Comparison of ENCODE assay signal across 35 cellular contexts in the genomic region with DNA sequence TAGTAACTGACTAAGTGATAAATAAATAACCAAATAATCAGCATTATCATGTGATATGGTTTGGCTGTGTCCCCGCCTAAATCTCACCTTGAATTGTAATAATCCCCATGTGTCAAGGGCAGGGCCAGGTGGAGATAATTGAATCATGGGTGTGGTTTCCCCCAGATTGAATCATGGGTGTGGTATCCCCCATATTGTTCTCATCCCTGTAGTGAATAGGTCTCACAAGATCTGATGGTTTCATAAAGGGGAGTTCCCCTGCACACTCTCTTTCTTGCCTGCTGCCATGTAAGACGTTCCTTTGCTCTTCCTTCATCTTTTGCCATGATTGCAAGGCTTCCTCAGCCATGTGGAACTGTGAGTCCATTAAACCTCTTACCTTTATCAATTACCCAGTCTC.
"Had no signal": no experiment of that assay in that cellular context is flagged by ENCODE, and none has a peak within 500 bp of the region (broad histone marks: within the 10 kb centered on the region; RNA-seq: fewer than 3 reads in every experiment).

No MANE protein-coding gene starts in this region.

- H3K4me1 Mint-ChIP-seq: activated B cell treated with CpG ODN at 0.5 μM for 24 hours; activated CD4-positive, alpha-beta memory T cell treated with anti-CD3 and anti-CD28 coated beads, Interleukin-2, amount 10 ng/mL, durations not matched to agents 7 days and 5 days; activated CD4-positive, alpha-beta T cell treated with anti-CD3 and anti-CD28 coated beads, Interleukin-2, amount 10 ng/mL, durations not matched to agents 24 days and 14 days; activated naive CD8-positive, alpha-beta T cell treated with anti-CD3 and anti-CD28 coated beads for 36 hours; activated naive CD8-positive, alpha-beta T cell treated with anti-CD3 and anti-CD28 coated beads, Interleukin-2, amount 50 U/mL, for 24 hours; endodermal cell had no signal

- DNase-seq: activated B cell treated with CpG ODN at 0.5 μM for 24 hours; activated CD4-positive, alpha-beta memory T cell treated with anti-CD3 and anti-CD28 coated beads, Interleukin-2, amount 10 ng/mL, durations not matched to agents 7 days and 5 days; activated CD4-positive, alpha-beta T cell treated with anti-CD3 and anti-CD28 coated beads, Interleukin-2, amount 10 ng/mL, durations not matched to agents 24 days and 14 days; activated CD4-positive, alpha-beta T cell treated with anti-CD3 and anti-CD28 coated beads, Interleukin-2, amount 50 U/mL, for 4 hours; activated CD8-positive, alpha-beta memory T cell treated with anti-CD3 and anti-CD28 coated beads, Interleukin-2, amount 50 U/mL, for 48 hours; activated gamma-delta T cell; activated naive CD4-positive, alpha-beta T cell; activated naive CD4-positive, alpha-beta T cell treated with anti-CD3 and anti-CD28 coated beads, Interleukin-2, amount 50 U/mL, for 16 hours; activated naive CD8-positive, alpha-beta T cell treated with anti-CD3 and anti-CD28 coated beads for 36 hours; activated naive CD8-positive, alpha-beta T cell treated with anti-CD3 and anti-CD28 coated beads, Interleukin-2, amount 50 U/mL, for 24 hours; activated T-cell treated with anti-CD3 and anti-CD28 coated beads, Interleukin-2, amount 50 U/mL, for 48 hours; adrenal gland; amygdala; aorta; body of pancreas; central memory CD4-positive, alpha-beta T cell; cerebellar nuclear complex; dorsolateral prefrontal cortex; effector memory CD4-positive, alpha-beta T cell; endodermal cell; foreskin keratinocyte; gastrocnemius medialis; glutamatergic neuron; heart left ventricle; T-helper 1 cell; T-helper 17 cell; T1000; WERI-Rb-1 had no signal

- H3K4me3 ChIP-seq: adrenal gland, body of pancreas, cardiac muscle cell, coronary artery, dorsolateral prefrontal cortex, gastrocnemius medialis, heart left ventricle had no signal

- H3K27ac Mint-ChIP-seq: activated B cell treated with CpG ODN at 0.5 μM for 24 hours; activated CD4-positive, alpha-beta memory T cell treated with anti-CD3 and anti-CD28 coated beads, Interleukin-2, amount 10 ng/mL, durations not matched to agents 7 days and 5 days; activated CD4-positive, alpha-beta T cell treated with anti-CD3 and anti-CD28 coated beads, Interleukin-2, amount 10 ng/mL, durations not matched to agents 24 days and 14 days; activated naive CD8-positive, alpha-beta T cell treated with anti-CD3 and anti-CD28 coated beads for 36 hours; activated naive CD8-positive, alpha-beta T cell treated with anti-CD3 and anti-CD28 coated beads, Interleukin-2, amount 50 U/mL, for 24 hours; activated T-helper 1 cell treated with anti-CD3 and anti-CD28 coated beads, Interleukin-12 subunit alpha, Interleukin-12 subunit beta, Interleukin-2, Interleukin-4 antibody, amounts not matched to agents 30 ng/mL and 10 ng/mL and 1 ng/mL, durations not matched to agents 14 hours and 24 hours and 36 hours; dendritic cell treated with granulocyte-macrophage colony-stimulating factor and Interleukin-4, amounts not matched to agents 40 ng/mL and 50 ng/mL, for 4 days; endodermal cell; T-helper 17 cell; T-helper 2 cell treated with Interferon-gamma antibody and Interleukin-4, amounts not matched to agents 5 μg/mL and 100 μg/mL, for 36 hours had no signal

- H3K9me3 Mint-ChIP-seq: activated B cell treated with CpG ODN at 0.5 μM for 24 hours; activated CD4-positive, alpha-beta memory T cell treated with anti-CD3 and anti-CD28 coated beads, Interleukin-2, amount 10 ng/mL, durations not matched to agents 7 days and 5 days; activated CD4-positive, alpha-beta T cell treated with anti-CD3 and anti-CD28 coated beads, Interleukin-2, amount 10 ng/mL, durations not matched to agents 24 days and 14 days; activated naive CD8-positive, alpha-beta T cell treated with anti-CD3 and anti-CD28 coated beads for 36 hours; activated naive CD8-positive, alpha-beta T cell treated with anti-CD3 and anti-CD28 coated beads, Interleukin-2, amount 50 U/mL, for 24 hours; activated T-helper 1 cell treated with anti-CD3 and anti-CD28 coated beads, Interleukin-12 subunit alpha, Interleukin-12 subunit beta, Interleukin-2, Interleukin-4 antibody, amounts not matched to agents 30 ng/mL and 10 ng/mL and 1 ng/mL, durations not matched to agents 14 hours and 24 hours and 36 hours; dendritic cell treated with granulocyte-macrophage colony-stimulating factor and Interleukin-4, amounts not matched to agents 40 ng/mL and 50 ng/mL, for 4 days; endodermal cell; T-helper 2 cell treated with Interferon-gamma antibody and Interleukin-4, amounts not matched to agents 5 μg/mL and 100 μg/mL, for 36 hours had no signal

- H3K4me3 Mint-ChIP-seq: activated B cell treated with CpG ODN at 0.5 μM for 24 hours; activated CD4-positive, alpha-beta memory T cell treated with anti-CD3 and anti-CD28 coated beads, Interleukin-2, amount 10 ng/mL, durations not matched to agents 7 days and 5 days; activated CD4-positive, alpha-beta T cell treated with anti-CD3 and anti-CD28 coated beads, Interleukin-2, amount 10 ng/mL, durations not matched to agents 24 days and 14 days; activated naive CD8-positive, alpha-beta T cell treated with anti-CD3 and anti-CD28 coated beads for 36 hours; activated naive CD8-positive, alpha-beta T cell treated with anti-CD3 and anti-CD28 coated beads, Interleukin-2, amount 50 U/mL, for 24 hours; activated T-helper 1 cell treated with anti-CD3 and anti-CD28 coated beads, Interleukin-12 subunit alpha, Interleukin-12 subunit beta, Interleukin-2, Interleukin-4 antibody, amounts not matched to agents 30 ng/mL and 10 ng/mL and 1 ng/mL, durations not matched to agents 14 hours and 24 hours and 36 hours; dendritic cell treated with granulocyte-macrophage colony-stimulating factor and Interleukin-4, amounts not matched to agents 40 ng/mL and 50 ng/mL, for 4 days; endodermal cell; T-helper 17 cell; T-helper 2 cell treated with Interferon-gamma antibody and Interleukin-4, amounts not matched to agents 5 μg/mL and 100 μg/mL, for 36 hours had no signal

- H3K27ac ChIP-seq: adrenal gland, body of pancreas, cardiac muscle cell, coronary artery, dorsolateral prefrontal cortex, foreskin keratinocyte, gastrocnemius medialis, heart left ventricle, WERI-Rb-1 had no signal

- H3K36me3 ChIP-seq: adrenal gland, cardiac muscle cell, gastrocnemius medialis, heart left ventricle, WERI-Rb-1 had no signal

- H3K27me3 ChIP-seq: adrenal gland, body of pancreas, cardiac muscle cell, foreskin keratinocyte, gastrocnemius medialis had no signal

- H3K4me1 ChIP-seq: adrenal gland, body of pancreas, gastrocnemius medialis, heart left ventricle had no signal

- H3K9me3 ChIP-seq: adrenal gland, body of pancreas, gastrocnemius medialis, heart left ventricle had no signal

- ATAC-seq: activated CD4-positive, CD25-positive, alpha-beta regulatory T cell treated with anti-CD3 and anti-CD28 coated beads, Interleukin-2, amount 50 U/mL, for 24 hours; activated naive CD8-positive, alpha-beta T cell treated with anti-CD3 and anti-CD28 coated beads, Interleukin-2, amount 50 U/mL, for 24 hours; body of pancreas; esophagus mucosa; foreskin keratinocyte; gastrocnemius medialis; heart left ventricle; T-helper 17 cell had no signal

- H3K36me3 Mint-ChIP-seq: activated naive CD8-positive, alpha-beta T cell treated with anti-CD3 and anti-CD28 coated beads for 36 hours had no signal
